1 cellular context compared by ENCODE assay signal in the genomic region with DNA sequence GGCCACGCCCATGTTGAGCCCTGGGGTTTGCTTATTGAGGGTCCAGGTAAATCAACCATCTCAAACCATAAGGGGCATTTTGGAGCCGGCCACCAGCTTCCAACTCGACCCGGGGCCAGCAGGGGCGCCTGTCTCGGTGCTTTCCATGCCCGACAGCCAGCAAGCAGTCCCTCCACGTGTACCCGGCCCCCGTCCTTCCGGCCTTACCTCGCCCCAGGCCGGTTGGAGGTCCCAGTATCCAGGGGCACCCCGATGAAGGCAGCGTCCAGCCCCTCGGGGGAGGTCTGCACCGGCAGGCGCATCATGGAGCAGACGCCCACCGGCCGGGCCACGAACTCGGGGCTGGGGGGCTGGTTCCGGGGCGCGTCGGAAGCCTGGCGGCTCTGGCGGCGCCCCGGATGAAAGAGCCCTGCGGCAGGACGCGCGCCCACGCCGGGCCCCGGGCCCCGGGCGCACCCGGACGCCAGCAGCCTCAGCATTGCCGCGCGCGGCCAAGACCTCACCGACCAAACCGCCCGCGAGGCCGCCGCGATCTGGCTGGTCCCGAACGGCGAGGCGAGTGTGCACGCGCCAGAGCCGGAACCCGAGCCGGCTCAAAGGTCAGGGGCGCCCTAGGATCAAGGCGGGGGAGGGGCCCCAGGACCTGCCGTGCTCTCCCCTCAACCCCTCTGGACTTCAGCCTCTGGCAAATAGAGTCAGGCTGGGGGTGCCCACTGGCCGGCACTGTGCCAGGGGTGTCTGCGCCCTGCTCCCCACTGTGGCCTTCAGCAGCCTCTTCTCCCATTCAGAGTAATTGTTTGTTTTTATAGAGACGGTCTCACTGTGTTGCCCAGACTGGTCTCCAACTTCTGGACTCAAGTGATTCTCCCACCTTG.
TF ChIP-seq lines count a peak whose summit lies in the region.

A gene with protein sequence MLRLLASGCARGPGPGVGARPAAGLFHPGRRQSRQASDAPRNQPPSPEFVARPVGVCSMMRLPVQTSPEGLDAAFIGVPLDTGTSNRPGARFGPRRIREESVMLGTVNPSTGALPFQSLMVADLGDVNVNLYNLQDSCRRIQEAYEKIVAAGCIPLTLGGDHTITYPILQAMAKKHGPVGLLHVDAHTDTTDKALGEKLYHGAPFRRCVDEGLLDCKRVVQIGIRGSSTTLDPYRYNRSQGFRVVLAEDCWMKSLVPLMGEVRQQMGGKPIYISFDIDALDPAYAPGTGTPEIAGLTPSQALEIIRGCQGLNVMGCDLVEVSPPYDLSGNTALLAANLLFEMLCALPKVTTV (minus strand): TSS at position 563 of the 875 bp plus-strand sequence. CDS start 84 bp downstream, at position 479.

TF ChIP-seq in H1, 55 proteins besides CTCF, POLR2A, EP300 and RAD21 (continued from another document):
- TF ChIP-seq, protein P1, sequence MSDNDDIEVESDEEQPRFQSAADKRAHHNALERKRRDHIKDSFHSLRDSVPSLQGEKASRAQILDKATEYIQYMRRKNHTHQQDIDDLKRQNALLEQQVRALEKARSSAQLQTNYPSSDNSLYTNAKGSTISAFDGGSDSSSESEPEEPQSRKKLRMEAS (IDR thresholded peaks at IDR 0.05), result peak; percentile 84
- TF ChIP-seq POLR2AphosphoS5 (IDR thresholded peaks at IDR 0.05; ENCODE audit: low read depth, low read length) (peak; percentile 62), MAFK (IDR thresholded peaks at IDR 0.05; ENCODE audit: low read depth, low read length) (no peak)
